In the genomic region with DNA sequence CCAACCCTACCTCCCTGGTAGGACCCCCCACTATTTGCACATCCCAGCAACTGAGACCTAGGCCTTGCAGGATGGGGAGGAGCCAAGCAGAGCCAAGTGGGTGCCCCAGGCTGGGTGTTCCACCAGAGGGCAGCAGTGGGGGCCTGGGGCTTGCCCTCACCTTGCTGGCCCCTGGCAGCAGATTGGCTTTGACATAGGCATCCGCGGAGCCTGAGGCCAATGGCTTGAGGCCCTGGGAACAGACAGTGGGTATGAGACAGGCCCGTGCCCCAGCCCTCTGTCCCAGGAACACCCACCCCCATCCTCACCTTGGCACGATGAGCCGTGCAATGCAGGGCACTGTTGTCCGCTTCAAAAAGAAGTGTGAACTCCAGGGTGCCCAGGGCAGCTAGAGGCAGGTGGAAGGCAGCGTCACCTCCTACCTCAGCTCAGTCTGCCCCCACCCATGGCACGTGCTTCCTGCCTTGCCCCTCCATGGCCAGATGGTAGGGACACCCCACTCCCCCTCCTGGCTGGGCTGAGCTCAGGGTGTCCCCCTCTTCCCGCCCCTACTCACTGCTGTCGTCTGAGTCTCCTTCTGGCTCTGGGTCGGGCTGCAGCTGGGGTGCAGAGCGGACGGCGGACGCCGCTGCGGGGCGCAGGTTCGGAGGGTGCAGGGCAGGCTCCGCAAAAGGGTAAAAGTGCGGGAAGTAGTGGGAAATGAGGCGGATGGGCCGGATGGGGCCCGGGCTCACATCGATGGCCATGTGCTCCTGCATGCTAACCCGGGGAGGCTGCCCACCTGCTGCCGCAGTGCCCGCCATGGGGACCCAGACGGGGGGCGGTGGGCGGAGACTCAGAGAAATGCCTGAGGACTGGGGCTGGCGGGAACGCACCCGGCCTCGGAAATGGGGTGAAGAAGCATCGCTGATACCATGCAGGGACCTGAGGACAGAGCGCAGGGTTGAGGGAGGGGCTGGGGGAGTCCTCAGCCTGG, we compare ENCODE assay signal across 8 cellular contexts. TPM values are rescaled to one million over a fixed set of nuclear protein-coding genes. Genes with fewer than 3 reads are reported as not detected.
DNase-seq lines count a peak whose midpoint lies in the region; ATAC-seq, FAIRE-seq and TF ChIP-seq lines count a peak whose summit lies in the region.

No MANE protein-coding gene starts in this region.

- no peaks in the 10 kb centered on the region for H3K9me3 ChIP-seq in OCI-LY1 (ENCODE audit: low read length)
- H3K9me3 ChIP-seq in hepatocyte (ENCODE audit: low read depth): no peaks in the 10 kb centered on the region

- H3K9ac ChIP-seq in OCI-LY1 (ENCODE audit: low read length): no peak overlapping the region

- no peak for ATAC-seq in GM18861 (IDR thresholded peaks at IDR 0.05; ENCODE audit: unreplicated experiment)

- H3K79me2 ChIP-seq in OCI-LY1 (ENCODE audit: insufficient read depth, low read length): no peaks in the 10 kb centered on the region
- no peaks in the 10 kb centered on the region for H3K79me2 ChIP-seq in hepatocyte

- TF ChIP-seq CTCF in GM12873 (IDR thresholded peaks at IDR 0.05; ENCODE audit: insufficient read depth, low read depth, low read length, missing control alignments) (peak; percentile 80), OCI-LY1 (IDR thresholded peaks at IDR 0.05; ENCODE audit: low read length) (peak; percentile 83), hepatocyte (IDR thresholded peaks at IDR 0.05; ENCODE audit: poor library complexity) (peak; percentile 29)

- peaks cover 29% of the 10 kb centered on the region; the same call in 1 of the 2 replicates for H3K36me3 ChIP-seq in OCI-LY1 (ENCODE audit: insufficient read depth, low read length)
- no peaks in the 10 kb centered on the region for H3K36me3 ChIP-seq in hepatocyte (replicated peaks; ENCODE audit: insufficient read depth, low read depth)

- peaks cover 28% of the 10 kb centered on the region for H3K4me1 ChIP-seq in OCI-LY1 (ENCODE audit: insufficient read depth, low read length, severe bottlenecking)
- H3K4me1 ChIP-seq in hepatocyte (ENCODE audit: insufficient read depth): no peaks in the 10 kb centered on the region

- H4K20me1 ChIP-seq in OCI-LY1 (ENCODE audit: insufficient read depth, low read length): no peaks in the 10 kb centered on the region
- no peaks in the 10 kb centered on the region for H4K20me1 ChIP-seq in hepatocyte (ENCODE audit: insufficient read depth, poor library complexity, severe bottlenecking)

- no peaks in the 10 kb centered on the region for H3K27me3 ChIP-seq in OCI-LY1 (ENCODE audit: insufficient read depth, low read length)
- no peaks in the 10 kb centered on the region for H3K27me3 ChIP-seq in hepatocyte

- no peak overlapping the region; the same call in 1 of the 2 replicates for H3K4me2 ChIP-seq in OCI-LY1 (ENCODE audit: low read length)
- H3K4me2 ChIP-seq in hepatocyte: no peak overlapping the region

- DNase-seq in 8988T: peak; percentile 91
- peak; percentile 31 for DNase-seq in activated T-helper 9 cell treated with anti-CD3 and anti-CD28 coated beads, Interleukin-2, amount 50 U/mL, for 16 hours (ENCODE audit: low read depth)
- DNase-seq in hepatocyte (ENCODE audit: low spot score): peak; percentile 43
- peak; percentile 85 for DNase-seq in stimulated activated CD8-positive, alpha-beta memory T cell treated with anti-CD3 and anti-CD28 coated beads, Interleukin-4, amount 100 ng/mL, for 48 hours
- DNase-seq in frontal cortex (ENCODE audit: low spot score in 2 of 2): no peak

- WGBS in hepatocyte (ENCODE audit: low lambda C conversion rate, missing lambda C conversion rate): 77% methylated on average over 29 of the region's 37 CpGs

- no peaks in the 10 kb centered on the region for H3K9me2 ChIP-seq in OCI-LY1 (ENCODE audit: low read depth, low read length)
- no peaks in the 10 kb centered on the region for H3K9me2 ChIP-seq in hepatocyte (replicated peaks; ENCODE audit: insufficient read depth)

- H3F3A ChIP-seq in OCI-LY1 (ENCODE audit: insufficient read depth, low read length): no peaks in the 10 kb centered on the region

- no peak overlapping the region for H3K4me3 ChIP-seq in OCI-LY1 (ENCODE audit: low read depth, low read length, poor library complexity, severe bottlenecking)
- no peak overlapping the region for H3K4me3 ChIP-seq in hepatocyte

- H2AFZ ChIP-seq in OCI-LY1 (ENCODE audit: low read length) (no peak overlapping the region), hepatocyte (no peak overlapping the region)

- FAIRE-seq in frontal cortex (lab: Jason Lieb, UNC): no peak

- H3K27ac ChIP-seq in OCI-LY1 (ENCODE audit: low read depth, low read length, poor library complexity, severe bottlenecking): no peak overlapping the region
- H3K27ac ChIP-seq in hepatocyte: no peak overlapping the region

RNA-seq across cellular contexts. Expression of a gene that starts 9.0 kb away (rescaled TPM):
- total RNA-seq in hepatocyte (163 and 194 TPM in 2 replicates), frontal cortex (182 TPM)
- 226 and 239 TPM in 2 replicates for polyA plus RNA-seq in hepatocyte

RNA-seq across cellular contexts. Expression of a gene that starts 14.0 kb away (rescaled TPM):
- total RNA-seq in hepatocyte (12.9 and 13.6 TPM in 2 replicates), frontal cortex (1.2 TPM)
- 28.7 and 29.2 TPM in 2 replicates for polyA plus RNA-seq in hepatocyte

RNA-seq across cellular contexts. Expression of a gene that starts 23.8 kb away (rescaled TPM):
- total RNA-seq in hepatocyte (0.70 TPM in 1 of 2 replicates, not detected in the other), frontal cortex (not detected)
- 0.34 TPM in 1 of 2 replicates, not detected in the other for polyA plus RNA-seq in hepatocyte

RNA-seq across cellular contexts. Expression of a gene that starts 32.1 kb away (rescaled TPM):
- total RNA-seq in hepatocyte (943 and 1,040 TPM in 2 replicates), frontal cortex (206 TPM)
- 1,974 and 1,982 TPM in 2 replicates for polyA plus RNA-seq in hepatocyte

RNA-seq across cellular contexts. Expression of a gene that starts 34.8 kb away (rescaled TPM):
- total RNA-seq in hepatocyte: 9.5 and 15.4 TPM in 2 replicates
- 18.7 and 20.9 TPM in 2 replicates for polyA plus RNA-seq in hepatocyte
- total RNA-seq in frontal cortex: not detected

Comparison
In these comparisons a context has a peak if more than half of its experiments do, and no peak if none do; other contexts are left out.
1. DNase-seq: peak in 8988T (single experiment), activated T-helper 9 cell treated with anti-CD3 and anti-CD28 coated beads, Interleukin-2, amount 50 U/mL, for 16 hours (single experiment), hepatocyte (single experiment) and stimulated activated CD8-positive, alpha-beta memory T cell treated with anti-CD3 and anti-CD28 coated beads, Interleukin-4, amount 100 ng/mL, for 48 hours (single experiment); none in frontal cortex (0 of 2).
2. CTCF ChIP-seq: peak in every context shown above with its lines; median percentile 83 in OCI-LY1; 80 in GM12873; 29 in hepatocyte.